In the genomic region with DNA sequence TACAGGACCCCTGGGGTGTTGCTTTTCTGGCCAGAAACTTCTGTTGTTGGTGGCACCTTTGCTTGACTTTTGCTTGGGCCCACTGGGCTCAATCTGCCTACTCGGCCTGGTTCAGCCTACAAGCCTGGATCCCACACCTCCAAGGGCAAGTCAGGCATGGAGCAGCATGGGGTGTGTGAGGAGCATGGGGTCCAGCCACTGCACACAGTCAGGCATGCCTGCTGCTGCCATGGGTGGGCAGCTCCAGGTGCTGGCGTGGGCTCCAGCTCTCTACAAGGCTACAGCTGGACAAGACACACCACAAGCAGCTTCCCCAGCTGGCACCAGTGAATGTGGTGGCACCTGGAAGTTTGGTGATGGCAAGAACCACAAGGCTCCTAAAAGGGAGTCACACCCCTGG, we compare ENCODE assay signal across 27 cellular contexts.
"Had no signal": no experiment of that assay in that cellular context is flagged by ENCODE, and none has a peak within 500 bp of the region (broad histone marks: within the 10 kb centered on the region; RNA-seq: fewer than 3 reads in every experiment).

No MANE protein-coding gene starts in this region.

- H3K4me2 ChIP-seq: KMS-11 had no signal

- H3K4me1 Mint-ChIP-seq: IgD-negative memory B cell had no signal

- ATAC-seq: K562, Panc1, PC-3, SK-N-SH treated with all-trans-retinoic acid at 6 μM for 48 hours had no signal

- H3K4me3 Mint-ChIP-seq: IgD-negative memory B cell had no signal

- H3K27ac ChIP-seq: HL-60, KMS-11, RWPE1, SJCRH30 had no signal

- H3K36me3 ChIP-seq: SJCRH30 had no signal

- H3K27ac Mint-ChIP-seq: IgD-negative memory B cell had no signal

- DNase-seq: Kasumi-1, MV-4-11, NCI-H1048, NCI-H1105, NCI-H1417, NCI-H1436 treated with DMSO at 0.1 percent for 48 hours, NCI-H1694, NCI-H187 treated with DMSO at 0.1 percent for 48 hours, NCI-H2029 treated with DMSO at 0.1 percent for 48 hours, NCI-H2171 treated with DMSO at 0.1 percent for 48 hours, NCI-H2227 treated with DMSO at 0.1 percent for 48 hours, NCI-H446, NCI-H510A, NCI-H524 treated with DMSO at 0.1 percent for 48 hours, NCI-H69, NCI-H774, PC-3, SHP77 treated with DMSO at 0.1 percent for 48 hours, SJCRH30 had no signal

- H3K27me3 Mint-ChIP-seq: IgD-negative memory B cell had no signal

- H3K36me3 Mint-ChIP-seq: IgD-negative memory B cell had no signal

- H3K27me3 ChIP-seq: SJCRH30 had no signal

- FAIRE-seq: HTR-8/SVneo, K562 had no signal

- H3K9me3 ChIP-seq: SJCRH30 had no signal

- H3K9ac ChIP-seq: KMS-11 had no signal

- H3K4me3 ChIP-seq: K562, SJCRH30 had no signal
